18 cellular contexts compared by ENCODE assay signal in the genomic region with DNA sequence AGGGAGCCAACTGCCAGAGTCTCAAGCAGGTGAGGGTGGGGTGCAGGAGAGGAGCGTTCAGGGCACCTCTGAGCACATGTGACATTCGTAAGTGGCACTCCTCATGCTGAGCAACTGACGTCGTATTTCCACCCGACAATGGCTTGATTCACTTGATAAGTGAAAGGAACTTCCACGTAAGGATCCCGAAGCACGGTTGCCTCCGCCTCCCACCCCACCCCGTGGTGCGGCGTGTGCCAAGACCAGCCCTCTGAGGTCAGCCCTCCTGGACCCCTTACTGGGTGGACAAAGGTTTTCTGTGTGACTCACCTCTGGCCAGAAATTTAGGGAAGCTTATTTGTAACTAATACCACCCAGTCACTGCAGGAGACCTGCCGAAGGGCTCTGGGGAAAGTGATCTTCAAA. TPM values are rescaled to one million over a fixed set of nuclear protein-coding genes. Genes with fewer than 3 reads are reported as not detected.
DNase-seq lines count a peak whose midpoint lies in the region; ATAC-seq, FAIRE-seq and TF ChIP-seq lines count a peak whose summit lies in the region.
"Had no signal": no experiment of that assay in that cellular context is flagged by ENCODE, and none has a peak within 500 bp of the region (broad histone marks: within the 10 kb centered on the region; RNA-seq: fewer than 3 reads in every experiment).

No MANE protein-coding gene starts in this region.

- no peaks in the 10 kb centered on the region for H3K27me3 ChIP-seq in pancreas
- H3K27me3 ChIP-seq: gastroesophageal sphincter had no signal

- WGBS in pancreas, 2 donors: 66 to 73% methylated on average over 13 of the region's 13 CpGs

- H3K4me1 ChIP-seq in pancreas: peaks cover 6 to 18% (median 8%) of the 10 kb centered on the region in 3 donors

- no peaks in the 10 kb centered on the region for H3K36me3 Mint-ChIP-seq in HFFc6 (ENCODE audit: low read depth)
- no peaks in the 10 kb centered on the region for H3K36me3 Mint-ChIP-seq in activated T-helper 1 cell treated with anti-CD3 and anti-CD28 coated beads, Interleukin-12 subunit alpha, Interleukin-12 subunit beta, Interleukin-2, Interleukin-4 antibody, amounts not matched to agents 30 ng/mL and 10 ng/mL and 1 ng/mL, durations not matched to agents 14 hours and 24 hours and 36 hours (ENCODE audit: low read depth)
- H3K36me3 Mint-ChIP-seq: activated naive CD4-positive, alpha-beta T cell treated with anti-CD3 and anti-CD28 coated beads, Interleukin-2, amount 50 U/mL, for 72 hours had no signal

- intact Hi-C loops in pancreas (cut with DNase I): no loop called here
- intact Hi-C loops in activated T-helper 1 cell treated with anti-CD3 and anti-CD28 coated beads, Interleukin-12 subunit alpha, Interleukin-12 subunit beta, Interleukin-2, Interleukin-4 antibody, amounts not matched to agents 30 ng/mL and 10 ng/mL and 1 ng/mL, durations not matched to agents 14 hours and 24 hours and 36 hours (cut with micrococcal nuclease): no loop called here

- no peak overlapping the region for H3K27ac Mint-ChIP-seq in HFFc6
- no peak overlapping the region for H3K27ac Mint-ChIP-seq in activated T-helper 1 cell treated with anti-CD3 and anti-CD28 coated beads, Interleukin-12 subunit alpha, Interleukin-12 subunit beta, Interleukin-2, Interleukin-4 antibody, amounts not matched to agents 30 ng/mL and 10 ng/mL and 1 ng/mL, durations not matched to agents 14 hours and 24 hours and 36 hours
- H3K27ac Mint-ChIP-seq: activated naive CD4-positive, alpha-beta T cell treated with anti-CD3 and anti-CD28 coated beads, Interleukin-2, amount 50 U/mL, for 72 hours had no signal

- no peak for TF ChIP-seq CTCF in pancreas (IDR thresholded peaks at IDR 0.05)
- no peak for TF ChIP-seq CTCF in HFFc6 (IDR thresholded peaks at IDR 0.05)

- H3K27ac ChIP-seq in pancreas: peak overlapping the region in 2 of 4 donors; percentile 7 to 60
- H3K27ac ChIP-seq: gastroesophageal sphincter, parathyroid adenoma had no signal

- H3K9me3 ChIP-seq in pancreas: no peaks in the 10 kb centered on the region
- H3K9me3 ChIP-seq: gastroesophageal sphincter had no signal

- H3K4me3 ChIP-seq in pancreas: no peak overlapping the region
- H3K4me3 ChIP-seq: gastroesophageal sphincter had no signal

- ATAC-seq in pancreas: peak in 3 of 4 donors; percentile 42 to 47 (median 44)
- ATAC-seq in HG03045 (IDR thresholded peaks at IDR 0.05; ENCODE audit: unreplicated experiment): no peak
- ATAC-seq: activated naive CD4-positive, alpha-beta T cell treated with anti-CD3 and anti-CD28 coated beads, Interleukin-2, amount 50 U/mL, for 72 hours; gastroesophageal sphincter had no signal

- H3K36me3 ChIP-seq in pancreas: no peaks in the 10 kb centered on the region
- H3K36me3 ChIP-seq: gastroesophageal sphincter had no signal

- peaks cover 9% of the 10 kb centered on the region; the same call in 1 of the 2 replicates for H3K4me1 Mint-ChIP-seq in HFFc6 (ENCODE audit: low read depth)
- H3K4me1 Mint-ChIP-seq in activated T-helper 1 cell treated with anti-CD3 and anti-CD28 coated beads, Interleukin-12 subunit alpha, Interleukin-12 subunit beta, Interleukin-2, Interleukin-4 antibody, amounts not matched to agents 30 ng/mL and 10 ng/mL and 1 ng/mL, durations not matched to agents 14 hours and 24 hours and 36 hours (ENCODE audit: low read depth): no peaks in the 10 kb centered on the region

- no peak overlapping the region for H3K4me3 Mint-ChIP-seq in HFFc6
- H3K4me3 Mint-ChIP-seq in activated T-helper 1 cell treated with anti-CD3 and anti-CD28 coated beads, Interleukin-12 subunit alpha, Interleukin-12 subunit beta, Interleukin-2, Interleukin-4 antibody, amounts not matched to agents 30 ng/mL and 10 ng/mL and 1 ng/mL, durations not matched to agents 14 hours and 24 hours and 36 hours: no peak overlapping the region

- H3K9me3 Mint-ChIP-seq in HFFc6: no peaks in the 10 kb centered on the region
- H3K9me3 Mint-ChIP-seq in activated T-helper 1 cell treated with anti-CD3 and anti-CD28 coated beads, Interleukin-12 subunit alpha, Interleukin-12 subunit beta, Interleukin-2, Interleukin-4 antibody, amounts not matched to agents 30 ng/mL and 10 ng/mL and 1 ng/mL, durations not matched to agents 14 hours and 24 hours and 36 hours: no peaks in the 10 kb centered on the region
- H3K9me3 Mint-ChIP-seq: activated naive CD4-positive, alpha-beta T cell treated with anti-CD3 and anti-CD28 coated beads, Interleukin-2, amount 50 U/mL, for 72 hours had no signal

- no peaks in the 10 kb centered on the region; the same call in 1 of the 2 replicates for H3K27me3 Mint-ChIP-seq in HFFc6 (ENCODE audit: insufficient read depth)
- no peaks in the 10 kb centered on the region for H3K27me3 Mint-ChIP-seq in activated T-helper 1 cell treated with anti-CD3 and anti-CD28 coated beads, Interleukin-12 subunit alpha, Interleukin-12 subunit beta, Interleukin-2, Interleukin-4 antibody, amounts not matched to agents 30 ng/mL and 10 ng/mL and 1 ng/mL, durations not matched to agents 14 hours and 24 hours and 36 hours (ENCODE audit: insufficient read depth)

- no peak for FAIRE-seq in pancreas (lab: Jason Lieb, UNC)
- FAIRE-seq: bronchial epithelial cell had no signal

- DNase-seq in Daoy (ENCODE audit: low read depth) (peak; percentile 58), NCI-H69 (lab: John Stamatoyannopoulos, UW) (peak; percentile 30), iPS-NIHi7 (ENCODE audit: extremely low spot score) (peak; percentile 31), pancreas (peak in 3 of 6 donors; percentile 29 to 53 (median 37)), HFFc6 (no peak), NCI-H1105 treated with DMSO at 0.1 percent for 48 hours (lab: John Stamatoyannopoulos, UW) (no peak)
- no peak for DNase-seq in activated T-helper 1 cell treated with anti-CD3 and anti-CD28 coated beads, Interleukin-12 subunit alpha, Interleukin-12 subunit beta, Interleukin-2, Interleukin-4 antibody, amounts not matched to agents 30 ng/mL and 10 ng/mL and 1 ng/mL, durations not matched to agents 14 hours and 24 hours and 36 hours (ENCODE audit: low spot score)
- DNase-seq: activated CD4-positive, alpha-beta T cell treated with anti-CD3 and anti-CD28 coated beads, Interleukin-2, amount 50 U/mL, for 48 hours; activated T-cell treated with anti-CD3 and anti-CD28 coated beads, Interleukin-2, amount 50 U/mL, for 1 hour; NCI-H187; SHP77; stimulated activated CD4-positive, alpha-beta T cell treated with anti-CD3 and anti-CD28 coated beads, Interleukin-2, amount 100 ng/mL, for 48 hours had no signal

RNA-seq across cellular contexts. Expression of gene AGAP1, which starts 59.9 kb away (rescaled TPM):
- 7.2 and 9.3 TPM in 2 replicates for total RNA-seq in Daoy (2014; rRNA removed; shearing (Covaris generic))
- 10 to 100 TPM; 16.1 to 27.6 (median 19.4) TPM for total RNA-seq in pancreas
- 1 to 10 TPM; 5.0 to 6.8 TPM for polyA plus RNA-seq in pancreas
- 10 to 100 TPM; 14.1 to 16.0 (median 15.1) TPM for total RNA-seq in HFFc6 (2021; fragmentation: NEBNext Ultra II Directional; extraction: Animal tissue kit (Norgen Biotek cat#: 25700))
- total RNA-seq in activated T-helper 1 cell treated with anti-CD3 and anti-CD28 coated beads, Interleukin-12 subunit alpha, Interleukin-12 subunit beta, Interleukin-2, Interleukin-4 antibody, amounts not matched to agents 30 ng/mL and 10 ng/mL and 1 ng/mL, durations not matched to agents 14 hours and 24 hours and 36 hours: 2.0 and 2.9 TPM in 2 replicates
- total RNA-seq: OCI-LY7 had no signal

Comparison
In these comparisons a context has a peak if more than half of its experiments do, and no peak if none do; other contexts are left out.
1. DNase-seq: peak in Daoy (single experiment), NCI-H69 (single experiment) and iPS-NIHi7 (single experiment); none in HFFc6 (single experiment), NCI-H1105 treated with DMSO at 0.1 percent for 48 hours (single experiment) and activated T-helper 1 cell treated with anti-CD3 and anti-CD28 coated beads, Interleukin-12 subunit alpha, Interleukin-12 subunit beta, Interleukin-2, Interleukin-4 antibody, amounts not matched to agents 30 ng/mL and 10 ng/mL and 1 ng/mL, durations not matched to agents 14 hours and 24 hours and 36 hours (single experiment).